In the genomic region with DNA sequence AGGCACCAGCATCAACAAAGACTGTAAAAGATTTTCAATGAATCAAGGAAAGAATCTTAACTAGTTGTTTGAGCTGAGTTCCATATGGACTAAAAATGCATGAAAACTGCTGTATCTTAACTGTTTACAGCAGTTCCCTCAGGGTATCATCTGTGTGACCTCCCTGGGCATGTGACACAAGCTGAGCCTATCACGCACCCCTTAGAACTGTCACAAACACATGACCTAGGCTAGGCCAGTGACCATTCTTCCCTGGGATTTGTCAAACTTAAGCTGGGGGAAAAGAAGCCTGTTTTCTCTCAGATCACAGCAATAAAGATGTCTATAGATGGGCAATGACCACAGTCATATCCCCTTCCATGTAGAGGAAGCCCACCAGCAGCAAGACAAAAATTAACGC, we compare ENCODE assay signal across 1 cellular context.
TF ChIP-seq lines count a peak whose summit lies in the region.

No MANE protein-coding gene starts in this region.

TF ChIP-seq in WTC11, 78 proteins besides CTCF, POLR2A, EP300 and RAD21 (continued from another document):
- TF ChIP-seq, protein P1, sequence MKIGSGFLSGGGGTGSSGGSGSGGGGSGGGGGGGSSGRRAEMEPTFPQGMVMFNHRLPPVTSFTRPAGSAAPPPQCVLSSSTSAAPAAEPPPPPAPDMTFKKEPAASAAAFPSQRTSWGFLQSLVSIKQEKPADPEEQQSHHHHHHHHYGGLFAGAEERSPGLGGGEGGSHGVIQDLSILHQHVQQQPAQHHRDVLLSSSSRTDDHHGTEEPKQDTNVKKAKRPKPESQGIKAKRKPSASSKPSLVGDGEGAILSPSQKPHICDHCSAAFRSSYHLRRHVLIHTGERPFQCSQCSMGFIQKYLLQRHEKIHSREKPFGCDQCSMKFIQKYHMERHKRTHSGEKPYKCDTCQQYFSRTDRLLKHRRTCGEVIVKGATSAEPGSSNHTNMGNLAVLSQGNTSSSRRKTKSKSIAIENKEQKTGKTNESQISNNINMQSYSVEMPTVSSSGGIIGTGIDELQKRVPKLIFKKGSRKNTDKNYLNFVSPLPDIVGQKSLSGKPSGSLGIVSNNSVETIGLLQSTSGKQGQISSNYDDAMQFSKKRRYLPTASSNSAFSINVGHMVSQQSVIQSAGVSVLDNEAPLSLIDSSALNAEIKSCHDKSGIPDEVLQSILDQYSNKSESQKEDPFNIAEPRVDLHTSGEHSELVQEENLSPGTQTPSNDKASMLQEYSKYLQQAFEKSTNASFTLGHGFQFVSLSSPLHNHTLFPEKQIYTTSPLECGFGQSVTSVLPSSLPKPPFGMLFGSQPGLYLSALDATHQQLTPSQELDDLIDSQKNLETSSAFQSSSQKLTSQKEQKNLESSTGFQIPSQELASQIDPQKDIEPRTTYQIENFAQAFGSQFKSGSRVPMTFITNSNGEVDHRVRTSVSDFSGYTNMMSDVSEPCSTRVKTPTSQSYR (CRISPR knock-in tag; IDR thresholded peaks at IDR 0.05) = no peak
- TF ChIP-seq USF1 (CRISPR knock-in tag; IDR thresholded peaks at IDR 0.05) (peak; percentile 67), ZNF416 (CRISPR knock-in tag; IDR thresholded peaks at IDR 0.05) (no peak), IRF1 (CRISPR knock-in tag; IDR thresholded peaks at IDR 0.05) (no peak), ZNF671 (CRISPR knock-in tag; IDR thresholded peaks at IDR 0.05) (no peak), SOX15 (CRISPR knock-in tag; IDR thresholded peaks at IDR 0.05) (no peak), NFYB (CRISPR knock-in tag; conservative IDR thresholded peaks at IDR 0.05; ENCODE audit: low read depth) (no peak), PREB (CRISPR knock-in tag; IDR thresholded peaks at IDR 0.05; ENCODE audit: borderline replicate concordance) (no peak), ZNF232 (CRISPR knock-in tag; IDR thresholded peaks at IDR 0.05) (no peak), CBFB (CRISPR knock-in tag; IDR thresholded peaks at IDR 0.05; ENCODE audit: low read depth) (no peak), ZNF423 (CRISPR knock-in tag; IDR thresholded peaks at IDR 0.05) (no peak), OVOL2 (CRISPR knock-in tag; IDR thresholded peaks at IDR 0.05; ENCODE audit: borderline replicate concordance) (no peak)
- TF ChIP-seq, protein P2, sequence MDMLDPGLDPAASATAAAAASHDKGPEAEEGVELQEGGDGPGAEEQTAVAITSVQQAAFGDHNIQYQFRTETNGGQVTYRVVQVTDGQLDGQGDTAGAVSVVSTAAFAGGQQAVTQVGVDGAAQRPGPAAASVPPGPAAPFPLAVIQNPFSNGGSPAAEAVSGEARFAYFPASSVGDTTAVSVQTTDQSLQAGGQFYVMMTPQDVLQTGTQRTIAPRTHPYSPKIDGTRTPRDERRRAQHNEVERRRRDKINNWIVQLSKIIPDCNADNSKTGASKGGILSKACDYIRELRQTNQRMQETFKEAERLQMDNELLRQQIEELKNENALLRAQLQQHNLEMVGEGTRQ (CRISPR knock-in tag; IDR thresholded peaks at IDR 0.05) = peak; percentile 80
- TF ChIP-seq, protein P3, sequence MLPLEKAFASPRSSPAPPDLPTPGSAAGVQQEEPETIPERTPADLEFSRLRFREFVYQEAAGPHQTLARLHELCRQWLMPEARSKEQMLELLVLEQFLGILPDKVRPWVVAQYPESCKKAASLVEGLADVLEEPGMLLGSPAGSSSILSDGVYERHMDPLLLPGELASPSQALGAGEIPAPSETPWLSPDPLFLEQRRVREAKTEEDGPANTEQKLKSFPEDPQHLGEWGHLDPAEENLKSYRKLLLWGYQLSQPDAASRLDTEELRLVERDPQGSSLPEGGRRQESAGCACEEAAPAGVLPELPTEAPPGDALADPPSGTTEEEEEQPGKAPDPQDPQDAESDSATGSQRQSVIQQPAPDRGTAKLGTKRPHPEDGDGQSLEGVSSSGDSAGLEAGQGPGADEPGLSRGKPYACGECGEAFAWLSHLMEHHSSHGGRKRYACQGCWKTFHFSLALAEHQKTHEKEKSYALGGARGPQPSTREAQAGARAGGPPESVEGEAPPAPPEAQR (CRISPR knock-in tag; IDR thresholded peaks at IDR 0.05) = no peak
